ENCODE assay signal across 8 cellular contexts in genomic region chr16:90023078-90023447, GRCh38. TPM values are rescaled to one million over a fixed set of nuclear protein-coding genes. Genes with fewer than 3 reads are reported as not detected.
DNase-seq lines count a peak whose midpoint lies in the region; ATAC-seq and TF ChIP-seq lines count a peak whose summit lies in the region.

No MANE protein-coding gene starts in this region.

- peaks cover 18 to 19% of the 10 kb centered on the region in 2 donors for H3K4me1 Mint-ChIP-seq in natural killer cell treated with Interleukin-12 subunit alpha and Interleukin-12 subunit beta and Interleukin-15 and Interleukin-18, amount 100 ng/mL, for 72 hours (ENCODE audit: low read depth in 2 of 2)

- CTCF ChIA-PET in BJ (lab: Yijun Ruan, JAX): no interaction called here

- no peak for TF ChIP-seq CTCF in BJ (IDR thresholded peaks at IDR 0.05; ENCODE audit: insufficient read depth, low read depth, low read length)

- peaks cover 6 to 7% of the 10 kb centered on the region in 2 donors for H3K27me3 Mint-ChIP-seq in natural killer cell treated with Interleukin-12 subunit alpha and Interleukin-12 subunit beta and Interleukin-15 and Interleukin-18, amount 100 ng/mL, for 72 hours

- no peaks in the 10 kb centered on the region for H3K9me3 Mint-ChIP-seq in natural killer cell treated with Interleukin-12 subunit alpha and Interleukin-12 subunit beta and Interleukin-15 and Interleukin-18, amount 100 ng/mL, for 72 hours

- peaks cover 1% of the 10 kb centered on the region; the same call in 1 of the 2 replicates for H3K36me3 ChIP-seq in BJ (ENCODE audit: control insufficient read depth, insufficient read depth, low read length)
- peaks cover 2% of the 10 kb centered on the region for H3K36me3 ChIP-seq in NT2/D1 (ENCODE audit: insufficient read depth, insufficient read length, low read length)
- H3K36me3 ChIP-seq in endocrine pancreas (ENCODE audit: control insufficient read depth, insufficient read depth, low read length): peaks cover 3% of the 10 kb centered on the region

- H3K27ac Mint-ChIP-seq in natural killer cell treated with Interleukin-12 subunit alpha and Interleukin-12 subunit beta and Interleukin-15 and Interleukin-18, amount 100 ng/mL, for 72 hours: peak overlapping the region in 1 of 2 donors; percentile 23

- no peak for ATAC-seq in natural killer cell treated with Interleukin-12 subunit alpha and Interleukin-12 subunit beta and Interleukin-15 and Interleukin-18, amount 100 ng/mL, for 72 hours
- ATAC-seq in HG02642 (IDR thresholded peaks at IDR 0.05; ENCODE audit: poor library complexity, unreplicated experiment) (no peak), HG03520 (IDR thresholded peaks at IDR 0.05; ENCODE audit: unreplicated experiment) (no peak)

- POLR2A ChIA-PET in BJ (lab: Charles Lee): no interaction called here

- H3K4me3 ChIP-seq in BJ (ENCODE audit: low read depth, low read length) (peak overlapping the region; percentile 88), NT2/D1 (ENCODE audit: insufficient read length, low read depth) (peak overlapping the region; percentile 82), endocrine pancreas (ENCODE audit: control insufficient read depth, insufficient read depth, low read length) (peak overlapping the region; percentile 60)

- H3K9me3 ChIP-seq in NT2/D1 (ENCODE audit: insufficient read depth, low read length) (no peaks in the 10 kb centered on the region), endocrine pancreas (ENCODE audit: control insufficient read depth, low read length) (no peaks in the 10 kb centered on the region)

- peaks cover 5% of the 10 kb centered on the region for H3K36me3 Mint-ChIP-seq in natural killer cell treated with Interleukin-12 subunit alpha and Interleukin-12 subunit beta and Interleukin-15 and Interleukin-18, amount 100 ng/mL, for 72 hours

- H3K27me3 ChIP-seq in BJ (ENCODE audit: control insufficient read depth, insufficient read depth, low read length): no peaks in the 10 kb centered on the region
- H3K27me3 ChIP-seq in NT2/D1 (ENCODE audit: insufficient read depth, insufficient read length): peaks cover 5% of the 10 kb centered on the region
- no peaks in the 10 kb centered on the region for H3K27me3 ChIP-seq in endocrine pancreas (ENCODE audit: control insufficient read depth, insufficient read depth, low read length)

- no peak overlapping the region for H3K4me3 Mint-ChIP-seq in natural killer cell treated with Interleukin-12 subunit alpha and Interleukin-12 subunit beta and Interleukin-15 and Interleukin-18, amount 100 ng/mL, for 72 hours

- H3K4me1 ChIP-seq in NT2/D1 (ENCODE audit: insufficient read depth, insufficient read length) (peaks cover 5% of the 10 kb centered on the region), endocrine pancreas (ENCODE audit: control insufficient read depth, insufficient read depth, low read length) (no peaks in the 10 kb centered on the region)

- DNase-seq in BJ (ENCODE audit: low read depth): no peak
- DNase-seq in NT2/D1 (ENCODE audit: low read depth, low spot score): no peak
- peak; percentile 16 for DNase-seq in natural killer cell treated with Interleukin-12 subunit alpha and Interleukin-12 subunit beta and Interleukin-15 and Interleukin-18, amount 100 ng/mL, for 72 hours (ENCODE audit: low spot score)
- DNase-seq in GM19238 (ENCODE audit: insufficient read length, low spot score): no peak
- DNase-seq in NCI-H446 (lab: John Stamatoyannopoulos, UW): no peak

- H3K9ac ChIP-seq in NT2/D1 (ENCODE audit: insufficient read length, low read depth) (peak overlapping the region; percentile 93), endocrine pancreas (ENCODE audit: control insufficient read depth, insufficient read depth, low read length) (peak overlapping the region; percentile 82)

RNA-seq across cellular contexts. Expression of gene DBNDD1, which starts 3.8 kb away (rescaled TPM):
- 3.3 and 4.6 TPM in 2 replicates for polyA plus RNA-seq in BJ (2011; rRNA removed)
- polyA minus RNA-seq in BJ (2011; rRNA and poly(A)+ RNA removed): 1.6 and 3.4 TPM in 2 replicates
- not detected for total RNA-seq in natural killer cell treated with Interleukin-12 subunit alpha and Interleukin-12 subunit beta and Interleukin-15 and Interleukin-18, amount 100 ng/mL, for 72 hours

RNA-seq across cellular contexts. Expression of gene PRDM7, which starts 54.1 kb away (rescaled TPM):
- polyA plus RNA-seq in BJ (2011; rRNA removed): not detected in 2 replicates
- polyA minus RNA-seq in BJ (2011; rRNA and poly(A)+ RNA removed): not detected in 2 replicates
- not detected for total RNA-seq in natural killer cell treated with Interleukin-12 subunit alpha and Interleukin-12 subunit beta and Interleukin-15 and Interleukin-18, amount 100 ng/mL, for 72 hours
